ENCODE assay signal across 23 cellular contexts in genomic region chr7:80036107-80036506, GRCh38.
A peak's percentile ranks its signal among the peaks of the same experiment; 100 is the strongest.
DNase-seq lines count a peak whose midpoint lies in the region; ATAC-seq, FAIRE-seq and TF ChIP-seq lines count a peak whose summit lies in the region.
"Had no signal": no experiment of that assay in that cellular context is flagged by ENCODE, and none has a peak within 500 bp of the region (broad histone marks: within the 10 kb centered on the region; RNA-seq: fewer than 3 reads in every experiment).

No MANE protein-coding gene starts in this region.

- intact Hi-C loops in HCT116 (cut with micrococcal nuclease) (no loop called here), testis (cut with DNase I; ENCODE audit: low total_unique reads) (no loop called here)

- no peak for ATAC-seq in HCT116
- ATAC-seq: GM12878 had no signal

- no peaks in the 10 kb centered on the region for H3K9me2 ChIP-seq in HCT116 (ENCODE audit: insufficient read depth)
- no peaks in the 10 kb centered on the region for H3K9me2 ChIP-seq in SK-N-SH

- H3K4me1 ChIP-seq in BE2C (peaks cover 20% of the 10 kb centered on the region), HCT116 (ENCODE audit: control insufficient read depth in 1 of 2, insufficient read depth in 2 of 2, low read length in 2 of 2) (no peaks in the 10 kb centered on the region), SK-N-SH (ENCODE audit: control insufficient read depth in 1 of 2, insufficient read depth in 2 of 2, low read depth in 1 of 2, low read length in 1 of 2) (no peaks in the 10 kb centered on the region; a peak in 1 of 4 replicates), fibroblast of lung (ENCODE audit: control insufficient read depth, extremely low read depth, insufficient read depth, low read length) (no peaks in the 10 kb centered on the region), testis (no peaks in the 10 kb centered on the region)
- H3K4me1 ChIP-seq: BLaER1 treated with 17β-estradiol and CSF1 and Interleukin-3, amounts not matched to agents 10 nM and 100 nM had no signal

- no peak for FAIRE-seq in RCC 7860 (lab: Jason Lieb, UNC)
- FAIRE-seq: A204.1, D721Med, GM12878, GM18507, H1 had no signal

- TF ChIP-seq CTCF in BE2C (IDR thresholded peaks at IDR 0.05; ENCODE audit: low read depth, low read length) (no peak), HCT116 (IDR thresholded peaks at IDR 0.05 in 2 of 3, conservative IDR thresholded peaks at IDR 0.05 in 1 of 3; ENCODE audit: borderline replicate concordance in 1 of 3, insufficient read depth in 1 of 3, low read depth in 2 of 3, low read length in 2 of 3) (no peak), SK-N-SH (IDR thresholded peaks at IDR 0.05) (no peak), fibroblast of lung (conservative IDR thresholded peaks at IDR 0.05 in 1 of 2, IDR thresholded peaks at IDR 0.05 in 1 of 2; ENCODE audit: low read depth in 1 of 2, low read length in 2 of 2) (no peak), testis (IDR thresholded peaks at IDR 0.05) (no peak)

- H3K27ac ChIP-seq in HCT116 (ENCODE audit: low read depth, low read length) (no peak overlapping the region), SK-N-SH (ENCODE audit: low read depth in 2 of 2, low read length in 1 of 2) (no peak overlapping the region), fibroblast of lung (ENCODE audit: insufficient read depth, low read length) (no peak overlapping the region), testis (no peak overlapping the region)
- H3K27ac ChIP-seq: 22Rv1; BLaER1 treated with 17β-estradiol and CSF1 and Interleukin-3, amounts not matched to agents 10 nM and 100 nM had no signal

- CTCF ChIA-PET in HCT116 (lab: Charles Lee), result no interaction called here
- CTCF ChIA-PET in SK-N-SH (lab: Yijun Ruan, JAX), result interaction anchor here (1.6 kb wide), 1 partner anchor 12 kb away, joined by 14 read pairs; no protein-coding TSS in a partner anchor

- RAD21 ChIA-PET in HCT116 (lab: Charles Lee; ENCODE audit: low non-redundant PET in 1 of 2, low total read pairs in 2 of 2, uncharacterized antibody in 2 of 2, unreplicated experiment in 2 of 2), result no interaction called here

- H3K4me3 ChIP-seq in BE2C (ENCODE audit: low read depth, low read length), result peak overlapping the region; percentile 17; the same call in 1 of the 2 replicates
- no peak overlapping the region for H3K4me3 ChIP-seq in HCT116 (replicated peaks in 1 of 2; ENCODE audit: low read depth in 1 of 2, low read length in 2 of 2)
- H3K4me3 ChIP-seq in SK-N-SH (ENCODE audit: low read depth in 2 of 2, low read length in 1 of 2), result no peak overlapping the region
- no peak overlapping the region for H3K4me3 ChIP-seq in fibroblast of lung (replicated peaks in 1 of 4; ENCODE audit: control extremely low read depth in 1 of 4, insufficient read depth in 1 of 4, low read depth in 3 of 4, low read length in 4 of 4)
- no peak overlapping the region for H3K4me3 ChIP-seq in testis
- H3K4me3 ChIP-seq: BLaER1 treated with 17β-estradiol and CSF1 and Interleukin-3, amounts not matched to agents 10 nM and 100 nM; GM12878 had no signal

- TF ChIP-seq RAD21 in HCT116 (IDR thresholded peaks at IDR 0.05; ENCODE audit: low read depth), result no peak
- no peak for TF ChIP-seq RAD21 in SK-N-SH (IDR thresholded peaks at IDR 0.05; ENCODE audit: low read length)

- H3F3A ChIP-seq in SK-N-SH (replicated peaks; ENCODE audit: insufficient read depth), result no peaks in the 10 kb centered on the region

- H3K9ac ChIP-seq in HCT116 (ENCODE audit: low read length), result no peak overlapping the region
- H3K9ac ChIP-seq in SK-N-SH, result no peak overlapping the region
- H3K9ac ChIP-seq in fibroblast of lung (ENCODE audit: insufficient read depth, low read length), result no peak overlapping the region
- H3K9ac ChIP-seq: BLaER1 treated with 17β-estradiol and CSF1 and Interleukin-3, amounts not matched to agents 10 nM and 100 nM had no signal

- no peak for TF ChIP-seq POLR2A in HCT116 (IDR thresholded peaks at IDR 0.05; ENCODE audit: borderline replicate concordance, extremely low read depth, insufficient read depth, insufficient read length)
- TF ChIP-seq POLR2A in testis (IDR thresholded peaks at IDR 0.05), result no peak

- peak overlapping the region; percentile 33 for H2AFZ ChIP-seq in HCT116 (ENCODE audit: low read depth, low read length, poor library complexity, severe bottlenecking)
- H2AFZ ChIP-seq in SK-N-SH (ENCODE audit: low read depth), result peak overlapping the region; percentile 24
- peak overlapping the region; percentile 6 for H2AFZ ChIP-seq in fibroblast of lung (ENCODE audit: low read length)

- TF ChIP-seq EP300 in SK-N-SH (IDR thresholded peaks at IDR 0.05; ENCODE audit: borderline replicate concordance in 1 of 2, low read depth in 1 of 2, low read length in 1 of 2), result no peak

- H3K27me3 ChIP-seq in BE2C (no peaks in the 10 kb centered on the region), HCT116 (ENCODE audit: insufficient read depth, low read length) (no peaks in the 10 kb centered on the region), SK-N-SH (ENCODE audit: insufficient read depth) (no peaks in the 10 kb centered on the region), fibroblast of lung (ENCODE audit: control insufficient read depth, insufficient read depth, low read length) (no peaks in the 10 kb centered on the region), testis (no peaks in the 10 kb centered on the region)
- H3K27me3 ChIP-seq: BLaER1 treated with 17β-estradiol and CSF1 and Interleukin-3, amounts not matched to agents 10 nM and 100 nM had no signal

- POLR2A ChIA-PET in HCT116 (lab: Charles Lee), result no interaction called here
- POLR2A ChIA-PET in SK-N-SH (lab: Yijun Ruan, JAX), result no interaction called here

- WGBS in SK-N-SH (ENCODE audit: low lambda C conversion rate), result 61% methylated on average over 2 of the region's 2 CpGs
- 81 to 85% methylated on average over 2 of the region's 2 CpGs for WGBS in testis, 2 donors

- H3K9me3 ChIP-seq in BE2C (no peaks in the 10 kb centered on the region), HCT116 (ENCODE audit: control insufficient read depth in 1 of 2, insufficient read depth in 1 of 2, low read depth in 1 of 2, low read length in 2 of 2) (no peaks in the 10 kb centered on the region), SK-N-SH (no peaks in the 10 kb centered on the region), fibroblast of lung (ENCODE audit: control insufficient read depth, insufficient read depth, low read depth, low read length) (no peaks in the 10 kb centered on the region), testis (no peaks in the 10 kb centered on the region)
- H3K9me3 ChIP-seq: BLaER1 treated with 17β-estradiol and CSF1 and Interleukin-3, amounts not matched to agents 10 nM and 100 nM had no signal

- BruUV-seq in HCT116 (replicated peaks; lab: Mats Ljungman, UMichigan), result no TSS peak

- DNase-seq in BE2C, result no peak
- no peak for DNase-seq in HCT116 (ENCODE audit: low read depth, low spot score)
- DNase-seq in SK-N-SH, result no peak
- DNase-seq in fibroblast of lung (ENCODE audit: low read depth in 2 of 2), result no peak
- no peak for DNase-seq in testis
- DNase-seq in midbrain (lab: John Stamatoyannopoulos, UW), result no peak
- DNase-seq in RCC 7860 (ENCODE audit: low spot score), result no peak
- DNase-seq in activated naive CD4-positive, alpha-beta T cell (lab: John Stamatoyannopoulos, UW), result no peak
- DNase-seq: CD4-positive, alpha-beta T cell; CD8-positive, alpha-beta memory T cell; DMS 273 treated with DMSO at 0.1 percent for 48 hours; DMS79; EL; GDM1; H7; HCEC 1CT had no signal

- no peaks in the 10 kb centered on the region for H3K36me3 ChIP-seq in BE2C
- no peaks in the 10 kb centered on the region for H3K36me3 ChIP-seq in HCT116 (ENCODE audit: control insufficient read depth in 1 of 2, insufficient read depth in 2 of 2, low read length in 2 of 2)
- H3K36me3 ChIP-seq in SK-N-SH (replicated peaks in 1 of 2; ENCODE audit: control insufficient read depth in 1 of 2, insufficient read depth in 2 of 2, low read length in 1 of 2), result no peaks in the 10 kb centered on the region
- no peaks in the 10 kb centered on the region for H3K36me3 ChIP-seq in fibroblast of lung (ENCODE audit: control insufficient read depth, insufficient read depth, low read length)
- no peaks in the 10 kb centered on the region for H3K36me3 ChIP-seq in testis (ENCODE audit: low read depth, missing control alignments)
- H3K36me3 ChIP-seq: BLaER1 treated with 17β-estradiol and CSF1 and Interleukin-3, amounts not matched to agents 10 nM and 100 nM had no signal

- H3K4me2 ChIP-seq in HCT116 (ENCODE audit: low read length) (no peak overlapping the region), SK-N-SH (no peak overlapping the region), fibroblast of lung (ENCODE audit: extremely low read depth, insufficient read depth, low read length) (no peak overlapping the region)
- H3K4me2 ChIP-seq: BLaER1 treated with 17β-estradiol and CSF1 and Interleukin-3, amounts not matched to agents 10 nM and 100 nM had no signal

- H3K79me2 ChIP-seq in HCT116 (ENCODE audit: insufficient read depth, low read length) (no peaks in the 10 kb centered on the region), SK-N-SH (ENCODE audit: insufficient read depth) (no peaks in the 10 kb centered on the region), fibroblast of lung (ENCODE audit: control insufficient read depth, insufficient read depth, low read length) (no peaks in the 10 kb centered on the region)

- H4K20me1 ChIP-seq in HCT116 (ENCODE audit: insufficient read depth) (no peaks in the 10 kb centered on the region), SK-N-SH (ENCODE audit: insufficient read depth) (no peaks in the 10 kb centered on the region), fibroblast of lung (ENCODE audit: control insufficient read depth, extremely low read depth, insufficient read depth, low read length) (no peaks in the 10 kb centered on the region)
- H4K20me1 ChIP-seq: BLaER1 treated with 17β-estradiol and CSF1 and Interleukin-3, amounts not matched to agents 10 nM and 100 nM had no signal

TF ChIP-seq in HCT116, 20 proteins besides CTCF, POLR2A, EP300 and RAD21 (continues in another document):
- no peak for TF ChIP-seq ZFX (IDR thresholded peaks at IDR 0.05)
- TF ChIP-seq EZH2 (IDR thresholded peaks at IDR 0.05), result no peak
- no peak for TF ChIP-seq EZH2phosphoT487 (IDR thresholded peaks at IDR 0.05; ENCODE audit: borderline replicate concordance)

TF ChIP-seq in SK-N-SH, 30 proteins besides CTCF, POLR2A, EP300 and RAD21:
- TF ChIP-seq RFX5 (IDR thresholded peaks at IDR 0.05; ENCODE audit: low read length) (no peak), MEF2A (IDR thresholded peaks at IDR 0.05; ENCODE audit: borderline replicate concordance, low read depth) (no peak)
